1 cellular context compared by ENCODE assay signal in genomic region chr5:17441351-17441750, GRCh38.
TF ChIP-seq lines count a peak whose summit lies in the region.

No MANE protein-coding gene starts in this region.

TF ChIP-seq in IMR-90, 13 proteins besides CTCF, POLR2A, EP300 and RAD21 (continued from another document):
- TF ChIP-seq, protein P1, sequence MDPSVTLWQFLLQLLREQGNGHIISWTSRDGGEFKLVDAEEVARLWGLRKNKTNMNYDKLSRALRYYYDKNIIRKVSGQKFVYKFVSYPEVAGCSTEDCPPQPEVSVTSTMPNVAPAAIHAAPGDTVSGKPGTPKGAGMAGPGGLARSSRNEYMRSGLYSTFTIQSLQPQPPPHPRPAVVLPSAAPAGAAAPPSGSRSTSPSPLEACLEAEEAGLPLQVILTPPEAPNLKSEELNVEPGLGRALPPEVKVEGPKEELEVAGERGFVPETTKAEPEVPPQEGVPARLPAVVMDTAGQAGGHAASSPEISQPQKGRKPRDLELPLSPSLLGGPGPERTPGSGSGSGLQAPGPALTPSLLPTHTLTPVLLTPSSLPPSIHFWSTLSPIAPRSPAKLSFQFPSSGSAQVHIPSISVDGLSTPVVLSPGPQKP (IDR thresholded peaks at IDR 0.05; ENCODE audit: borderline replicate concordance, low read depth, low read length) = no peak
- TF ChIP-seq FOS (IDR thresholded peaks at IDR 0.05; ENCODE audit: low read depth, low read length) = no peak
- no peak for TF ChIP-seq USF2 (IDR thresholded peaks at IDR 0.05; ENCODE audit: low read depth, low read length)
TF ChIP-seq in IMR-90: peak in this region for 0.
